In the genomic region with DNA sequence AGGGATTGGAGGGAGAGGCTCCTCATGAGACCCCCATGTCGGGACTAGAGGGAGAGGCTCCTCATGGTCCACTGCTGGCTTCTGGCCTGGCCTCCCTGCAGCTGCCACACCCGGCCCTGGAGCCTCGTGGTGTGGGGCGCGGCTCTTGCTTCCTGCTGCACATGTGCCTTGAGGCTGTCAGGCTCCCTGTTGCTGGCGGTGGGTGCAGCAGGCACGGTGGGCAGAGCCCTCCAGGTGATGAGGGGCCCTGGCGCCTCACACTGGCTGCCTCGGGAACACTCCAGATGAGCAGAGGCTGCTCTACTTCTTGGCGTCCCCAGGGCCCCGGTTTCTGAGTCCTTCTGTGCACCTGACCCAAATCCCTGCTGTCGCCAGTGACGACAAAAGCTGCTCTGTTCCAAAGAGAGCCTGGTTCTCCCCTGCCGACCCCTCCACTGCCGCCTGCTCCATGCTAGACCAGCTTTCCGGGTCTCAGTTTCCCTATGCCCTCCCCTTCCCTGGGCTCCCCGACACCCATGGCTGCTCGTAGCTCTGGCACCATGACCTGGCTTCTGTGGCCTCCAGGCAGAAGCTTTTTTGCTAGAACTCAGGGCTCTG, we compare ENCODE assay signal across 13 cellular contexts. TPM values are rescaled to one million over a fixed set of nuclear protein-coding genes. Genes with fewer than 3 reads are reported as not detected.
DNase-seq lines count a peak whose midpoint lies in the region; ATAC-seq, FAIRE-seq and TF ChIP-seq lines count a peak whose summit lies in the region.
"Had no signal": no experiment of that assay in that cellular context is flagged by ENCODE, and none has a peak within 500 bp of the region (broad histone marks: within the 10 kb centered on the region; RNA-seq: fewer than 3 reads in every experiment).

No MANE protein-coding gene starts in this region.

- peak; percentile 20 for ATAC-seq in HG03280 (IDR thresholded peaks at IDR 0.05; ENCODE audit: unreplicated experiment)
- peak; percentile 28 for ATAC-seq in activated CD8-positive, alpha-beta T cell treated with anti-CD3 and anti-CD28 coated beads for 36 hours

- POLR2A ChIA-PET in activated CD8-positive, alpha-beta T cell treated with anti-CD3 and anti-CD28 coated beads for 36 hours (lab: Charles Lee), result no interaction called here

- no peak overlapping the region for H3K4ac ChIP-seq in mesenchymal stem cell (ENCODE audit: low read depth in 1 of 2, low read length in 2 of 2)

- H3K36me3 ChIP-seq in mesenchymal stem cell (ENCODE audit: control insufficient read depth in 1 of 2, insufficient read depth in 2 of 2, low read depth in 1 of 2, low read length in 2 of 2) (peaks cover 0 to 5% of the 10 kb centered on the region in 2 experiments), sigmoid colon (no peaks in the 10 kb centered on the region)
- H3K36me3 ChIP-seq: SJSA1 had no signal

- no peak for TF ChIP-seq POLR2A in sigmoid colon (IDR thresholded peaks at IDR 0.05)

- H2BK120ac ChIP-seq in mesenchymal stem cell (ENCODE audit: low read depth, low read length), result no peak overlapping the region

- no peaks in the 10 kb centered on the region for H3K27me3 Mint-ChIP-seq in activated CD8-positive, alpha-beta T cell treated with anti-CD3 and anti-CD28 coated beads for 36 hours

- peak overlapping the region; percentile 73 for H3K27ac Mint-ChIP-seq in activated CD8-positive, alpha-beta T cell treated with anti-CD3 and anti-CD28 coated beads for 36 hours

- H3K9me3 ChIP-seq in mesenchymal stem cell (ENCODE audit: control insufficient read depth, low read length), result peaks cover 4% of the 10 kb centered on the region
- no peaks in the 10 kb centered on the region for H3K9me3 ChIP-seq in sigmoid colon
- H3K9me3 ChIP-seq: SJSA1 had no signal

- H3K9me3 Mint-ChIP-seq in activated CD8-positive, alpha-beta T cell treated with anti-CD3 and anti-CD28 coated beads for 36 hours, result no peaks in the 10 kb centered on the region

- no peak overlapping the region for H4K91ac ChIP-seq in mesenchymal stem cell (ENCODE audit: low read length)

- H3K23ac ChIP-seq in mesenchymal stem cell (ENCODE audit: low read length in 2 of 2), result no peak overlapping the region

- H3K18ac ChIP-seq in mesenchymal stem cell (ENCODE audit: low read depth in 1 of 2, low read length in 2 of 2), result no peak overlapping the region

- H3K27ac ChIP-seq in mesenchymal stem cell (ENCODE audit: low read length, poor library complexity, severe bottlenecking), result no peak overlapping the region
- no peak overlapping the region for H3K27ac ChIP-seq in sigmoid colon
- H3K27ac ChIP-seq: SJSA1 had no signal

- no peak overlapping the region for H3K4me2 ChIP-seq in mesenchymal stem cell (ENCODE audit: low read length, poor library complexity, severe bottlenecking)

- H2BK5ac ChIP-seq in mesenchymal stem cell (ENCODE audit: low read depth, low read length, poor library complexity, severe bottlenecking), result no peak overlapping the region

- no peak overlapping the region for H3K9ac ChIP-seq in mesenchymal stem cell (ENCODE audit: low read length)

- no peak overlapping the region for H3K4me3 ChIP-seq in mesenchymal stem cell (ENCODE audit: insufficient read depth in 1 of 2, low read depth in 1 of 2, low read length in 2 of 2)
- H3K4me3 ChIP-seq in sigmoid colon, result no peak overlapping the region
- H3K4me3 ChIP-seq: SJSA1 had no signal

- H3K36me3 Mint-ChIP-seq in activated CD8-positive, alpha-beta T cell treated with anti-CD3 and anti-CD28 coated beads for 36 hours (ENCODE audit: low read depth), result no peaks in the 10 kb centered on the region

- no peak overlapping the region for H3K14ac ChIP-seq in mesenchymal stem cell (ENCODE audit: low read length in 2 of 2)

- CTCF ChIA-PET in activated CD8-positive, alpha-beta T cell treated with anti-CD3 and anti-CD28 coated beads for 36 hours (lab: Charles Lee), result no interaction called here

- DNase-seq in COR-L47 (lab: John Stamatoyannopoulos, UW) (peak; percentile 43), mesenchymal stem cell (no peak), DMS114 treated with DMSO at 0.1 percent for 48 hours (lab: John Stamatoyannopoulos, UW; ENCODE audit: unreplicated experiment) (no peak), sigmoid colon (no peak), urothelium cell line (ENCODE audit: low spot score) (no peak)
- no peak for DNase-seq in activated CD8-positive, alpha-beta T cell treated with anti-CD3 and anti-CD28 coated beads for 36 hours
- DNase-seq in stimulated activated CD4-positive, alpha-beta T cell treated with anti-CD3 and anti-CD28 coated beads, Interleukin-4, amount 100 ng/mL, for 24 hours, result no peak
- DNase-seq: activated CD4-positive, CD25-positive, alpha-beta regulatory T cell treated with anti-CD3 and anti-CD28 coated beads, Interleukin-2, amount 50 U/mL, for 72 hours; Kasumi-1; occipital lobe; stimulated activated CD4-positive, alpha-beta T cell treated with anti-CD3 and anti-CD28 coated beads, Interleukin-4, amount 100 ng/mL, for 1 hour had no signal

- 82% methylated on average over 16 of the region's 18 CpGs for WGBS in mesenchymal stem cell
- WGBS in sigmoid colon, 2 donors, result 44 to 64% methylated on average over 18 of the region's 18 CpGs

- FAIRE-seq in urothelium cell line (lab: Jason Lieb, UNC), result no peak

- no peaks in the 10 kb centered on the region for H3K4me1 Mint-ChIP-seq in activated CD8-positive, alpha-beta T cell treated with anti-CD3 and anti-CD28 coated beads for 36 hours (ENCODE audit: low read depth)

- peak overlapping the region; percentile 15 for H3K4me3 Mint-ChIP-seq in activated CD8-positive, alpha-beta T cell treated with anti-CD3 and anti-CD28 coated beads for 36 hours

- H3K4me1 ChIP-seq in mesenchymal stem cell (ENCODE audit: control insufficient read depth, insufficient read depth, low read depth, low read length), result peaks cover 1% of the 10 kb centered on the region
- H3K4me1 ChIP-seq in sigmoid colon, result no peaks in the 10 kb centered on the region
- H3K4me1 ChIP-seq: SJSA1 had no signal

- H2AFZ ChIP-seq in mesenchymal stem cell (ENCODE audit: low read depth, low read length), result no peak overlapping the region

- no peak overlapping the region for H2BK12ac ChIP-seq in mesenchymal stem cell (ENCODE audit: low read length in 2 of 2)

- no peak for TF ChIP-seq CTCF in activated CD8-positive, alpha-beta T cell treated with anti-CD3 and anti-CD28 coated beads for 36 hours (IDR thresholded peaks at IDR 0.05)
- TF ChIP-seq CTCF in sigmoid colon (IDR thresholded peaks at IDR 0.05), result no peak

- H2AK5ac ChIP-seq in mesenchymal stem cell (ENCODE audit: low read length, severe bottlenecking), result no peak overlapping the region

- peak overlapping the region; percentile 23 for H4K8ac ChIP-seq in mesenchymal stem cell (ENCODE audit: low read length)

- intact Hi-C loops in activated CD8-positive, alpha-beta T cell treated with anti-CD3 and anti-CD28 coated beads for 36 hours (cut with micrococcal nuclease), result no loop called here
- intact Hi-C loops in sigmoid colon (cut with DNase I), result no loop called here

- TF ChIP-seq EP300 in sigmoid colon (IDR thresholded peaks at IDR 0.05), result no peak

- H2BK15ac ChIP-seq in mesenchymal stem cell (ENCODE audit: low read depth, poor library complexity, severe bottlenecking), result no peak overlapping the region

- H3K27me3 ChIP-seq in mesenchymal stem cell (ENCODE audit: control insufficient read depth in 1 of 2, insufficient read depth in 1 of 2, low read length in 2 of 2), result no peaks in the 10 kb centered on the region
- H3K27me3 ChIP-seq in sigmoid colon, result no peaks in the 10 kb centered on the region

- H3K79me1 ChIP-seq in mesenchymal stem cell (replicated peaks; ENCODE audit: low read length, poor library complexity, severe bottlenecking), result no peaks in the 10 kb centered on the region

RNA-seq across cellular contexts. Expression of a gene that starts 9.7 kb away (rescaled TPM):
- 10 to 100 TPM; 42.5 to 48.1 TPM for total RNA-seq in activated CD8-positive, alpha-beta T cell treated with anti-CD3 and anti-CD28 coated beads for 36 hours
- 13.9 TPM for polyA plus RNA-seq in mesenchymal stem cell (2013, experiment 1 of 2)
- 12.7 TPM for polyA plus RNA-seq in mesenchymal stem cell (2013, experiment 2 of 2)
- total RNA-seq in sigmoid colon, result 10 to 100 TPM; 11.1 to 47.1 (median 13.1) TPM
- polyA plus RNA-seq in sigmoid colon, result 10 to 100 TPM in 1 of 3 donors, 1 to 10 TPM in 2; 4.8 to 49.4 (median 5.3) TPM

RNA-seq across cellular contexts. Expression of a gene that starts 12.3 kb away (rescaled TPM):
- total RNA-seq in activated CD8-positive, alpha-beta T cell treated with anti-CD3 and anti-CD28 coated beads for 36 hours, result 1 to 10 TPM in 1 of 2 experiments, under 1 TPM in 1; 0.99 to 1.8 TPM
- polyA plus RNA-seq in mesenchymal stem cell (2013, experiment 1 of 2), result 0.03 TPM
- polyA plus RNA-seq in mesenchymal stem cell (2013, experiment 2 of 2), result 0.04 TPM
- total RNA-seq in sigmoid colon, result under 1 TPM; 0.16 to 0.55 (median 0.45) TPM
- 1 to 10 TPM in 1 of 3 donors, under 1 TPM in 1, not detected in 1; under 0.01 to 1.5 TPM for polyA plus RNA-seq in sigmoid colon
- total RNA-seq: SJSA1 had no signal

RNA-seq across cellular contexts. Expression of a gene that starts 26.3 kb away (rescaled TPM):
- under 1 TPM; 0.72 to 0.97 TPM for total RNA-seq in activated CD8-positive, alpha-beta T cell treated with anti-CD3 and anti-CD28 coated beads for 36 hours
- polyA plus RNA-seq in mesenchymal stem cell (2013, experiment 1 of 2), result 7.3 TPM
- polyA plus RNA-seq in mesenchymal stem cell (2013, experiment 2 of 2), result 7.5 TPM
- 100 to 1,000 TPM in 1 of 4 donors, 10 to 100 TPM in 3; 47.1 to 107 (median 71.1) TPM for total RNA-seq in sigmoid colon
- polyA plus RNA-seq in sigmoid colon, result 10 to 100 TPM in 1 of 3 donors, 1 to 10 TPM in 2; 2.4 to 44.2 (median 3.7) TPM

RNA-seq across cellular contexts. Expression of a gene that starts 40.7 kb away (rescaled TPM):
- not detected for total RNA-seq in activated CD8-positive, alpha-beta T cell treated with anti-CD3 and anti-CD28 coated beads for 36 hours
- polyA plus RNA-seq in mesenchymal stem cell (2013, experiment 1 of 2), result 0.14 TPM
- 0.18 TPM for polyA plus RNA-seq in mesenchymal stem cell (2013, experiment 2 of 2)
- 10 to 100 TPM; 10.0 to 23.0 (median 15.8) TPM for total RNA-seq in sigmoid colon
- polyA plus RNA-seq in sigmoid colon, result 1 to 10 TPM in 2 of 3 donors, under 1 TPM in 1; 0.69 to 5.4 (median 3.8) TPM
- total RNA-seq: SJSA1 had no signal

RNA-seq across cellular contexts. Expression of a gene that starts 50.1 kb away (rescaled TPM):
- 10 to 100 TPM; 61.7 to 65.1 TPM for total RNA-seq in activated CD8-positive, alpha-beta T cell treated with anti-CD3 and anti-CD28 coated beads for 36 hours
- 23.0 TPM for polyA plus RNA-seq in mesenchymal stem cell (2013, experiment 1 of 2)
- polyA plus RNA-seq in mesenchymal stem cell (2013, experiment 2 of 2), result 22.7 TPM
- 10 to 100 TPM in 3 of 4 donors, 1 to 10 TPM in 1; 8.6 to 14.7 (median 12.1) TPM for total RNA-seq in sigmoid colon
- 10 to 100 TPM; 12.6 to 40.4 (median 13.6) TPM for polyA plus RNA-seq in sigmoid colon

Comparison
In these comparisons a context has a peak if more than half of its experiments do, and no peak if none do; other contexts are left out.
1. RNA of a gene that starts 26.3 kb away (total RNA-seq): 47.1 to 107 TPM in sigmoid colon; 0.72 to 0.97 TPM in activated CD8-positive, alpha-beta T cell treated with anti-CD3 and anti-CD28 coated beads for 36 hours; every median in the first group is over 10 times any median in the second.